ENCODE assay signal across 9 cellular contexts in genomic region chr19:46610851-46611770, GRCh38.
DNase-seq lines count a peak whose midpoint lies in the region; ATAC-seq and TF ChIP-seq lines count a peak whose summit lies in the region.
"Had no signal": no experiment of that assay in that cellular context is flagged by ENCODE, and none has a peak within 500 bp of the region (broad histone marks: within the 10 kb centered on the region; RNA-seq: fewer than 3 reads in every experiment).

No MANE protein-coding gene starts in this region.

- peak overlapping the region; percentile 74 for H3K4me3 Mint-ChIP-seq in T-helper 1 cell treated with Interleukin-12 subunit alpha and Interleukin-12 subunit beta and Interleukin-4 antibody, amounts not matched to agents 30 μg/mL and 1 μg/mL, for 36 hours
- H3K4me3 Mint-ChIP-seq in stimulated activated effector memory CD8-positive, alpha-beta T cell treated with anti-CD3 and anti-CD28 coated beads, Interleukin-12 subunit alpha, Interleukin-12 subunit beta, amount 100 ng/mL, for 72 hours = peak overlapping the region; percentile 37

- H3K27me3 Mint-ChIP-seq in T-helper 1 cell treated with Interleukin-12 subunit alpha and Interleukin-12 subunit beta and Interleukin-4 antibody, amounts not matched to agents 30 μg/mL and 1 μg/mL, for 36 hours (ENCODE audit: low read depth) = no peaks in the 10 kb centered on the region

- H3K4me3 ChIP-seq in fibroblast of mammary gland (ENCODE audit: control insufficient read depth, low read depth, low read length) = no peak overlapping the region

- H3K27ac Mint-ChIP-seq in T-helper 1 cell treated with Interleukin-12 subunit alpha and Interleukin-12 subunit beta and Interleukin-4 antibody, amounts not matched to agents 30 μg/mL and 1 μg/mL, for 36 hours = peak overlapping the region; percentile 94
- peak overlapping the region; percentile 83 for H3K27ac Mint-ChIP-seq in stimulated activated effector memory CD8-positive, alpha-beta T cell treated with anti-CD3 and anti-CD28 coated beads, Interleukin-12 subunit alpha, Interleukin-12 subunit beta, amount 100 ng/mL, for 72 hours

- peaks cover 50% of the 10 kb centered on the region for H3K4me1 Mint-ChIP-seq in T-helper 1 cell treated with Interleukin-12 subunit alpha and Interleukin-12 subunit beta and Interleukin-4 antibody, amounts not matched to agents 30 μg/mL and 1 μg/mL, for 36 hours (ENCODE audit: low read depth)
- H3K4me1 Mint-ChIP-seq in stimulated activated effector memory CD8-positive, alpha-beta T cell treated with anti-CD3 and anti-CD28 coated beads, Interleukin-12 subunit alpha, Interleukin-12 subunit beta, amount 100 ng/mL, for 72 hours = peaks cover 66% of the 10 kb centered on the region

- TF ChIP-seq CTCF in fibroblast of mammary gland (conservative IDR thresholded peaks at IDR 0.05; ENCODE audit: control insufficient read depth, insufficient read depth, low read depth, low read length) = no peak

- DNase-seq in activated CD4-positive, alpha-beta T cell treated with anti-CD3 and anti-CD28 coated beads for 1 hour = peak; percentile 1
- no peak for DNase-seq in activated CD4-positive, alpha-beta T cell treated with anti-CD3 and anti-CD28 coated beads, Interleukin-2, amount 50 U/mL, for 1 hour
- peak; percentile 51 for DNase-seq in fibroblast of mammary gland (ENCODE audit: low read depth)
- DNase-seq in stimulated activated effector memory CD8-positive, alpha-beta T cell treated with anti-CD3 and anti-CD28 coated beads, Interleukin-12 subunit alpha, Interleukin-12 subunit beta, amount 100 ng/mL, for 72 hours (ENCODE audit: low spot score in 2 of 2) = no peak
- DNase-seq in NCI-H2227 (lab: John Stamatoyannopoulos, UW; ENCODE audit: unreplicated experiment) = no peak
- DNase-seq in NCI-H1105 (lab: John Stamatoyannopoulos, UW) = no peak
- DNase-seq: anterior cingulate cortex had no signal

- peak; percentile 4 for ATAC-seq in stimulated activated effector memory CD8-positive, alpha-beta T cell treated with anti-CD3 and anti-CD28 coated beads, Interleukin-12 subunit alpha, Interleukin-12 subunit beta, amount 100 ng/mL, for 72 hours
- no peak for ATAC-seq in GM18498 (IDR thresholded peaks at IDR 0.05; ENCODE audit: unreplicated experiment)

- no peaks in the 10 kb centered on the region for H3K9me3 Mint-ChIP-seq in T-helper 1 cell treated with Interleukin-12 subunit alpha and Interleukin-12 subunit beta and Interleukin-4 antibody, amounts not matched to agents 30 μg/mL and 1 μg/mL, for 36 hours
- no peaks in the 10 kb centered on the region for H3K9me3 Mint-ChIP-seq in stimulated activated effector memory CD8-positive, alpha-beta T cell treated with anti-CD3 and anti-CD28 coated beads, Interleukin-12 subunit alpha, Interleukin-12 subunit beta, amount 100 ng/mL, for 72 hours

- peaks cover 48% of the 10 kb centered on the region for H3K36me3 Mint-ChIP-seq in T-helper 1 cell treated with Interleukin-12 subunit alpha and Interleukin-12 subunit beta and Interleukin-4 antibody, amounts not matched to agents 30 μg/mL and 1 μg/mL, for 36 hours (ENCODE audit: low read depth)
- H3K36me3 Mint-ChIP-seq in stimulated activated effector memory CD8-positive, alpha-beta T cell treated with anti-CD3 and anti-CD28 coated beads, Interleukin-12 subunit alpha, Interleukin-12 subunit beta, amount 100 ng/mL, for 72 hours = peaks cover 64% of the 10 kb centered on the region

Comparison
In these comparisons a context has a peak if more than half of its experiments do, and no peak if none do; other contexts are left out.
1. DNase-seq: peak in activated CD4-positive, alpha-beta T cell treated with anti-CD3 and anti-CD28 coated beads for 1 hour (single experiment) and fibroblast of mammary gland (single experiment); none in activated CD4-positive, alpha-beta T cell treated with anti-CD3 and anti-CD28 coated beads, Interleukin-2, amount 50 U/mL, for 1 hour (single experiment), stimulated activated effector memory CD8-positive, alpha-beta T cell treated with anti-CD3 and anti-CD28 coated beads, Interleukin-12 subunit alpha, Interleukin-12 subunit beta, amount 100 ng/mL, for 72 hours (0 of 2), NCI-H2227 (single experiment) and NCI-H1105 (single experiment).